Comparison of ENCODE assay signal across 8 cellular contexts in genomic region chr12:45991289-45992249, GRCh38. TPM values are rescaled to one million over a fixed set of nuclear protein-coding genes. Genes with fewer than 3 reads are reported as not detected.
DNase-seq lines count a peak whose midpoint lies in the region; ATAC-seq and TF ChIP-seq lines count a peak whose summit lies in the region.

No MANE protein-coding gene starts in this region.

- POLR2A ChIA-PET in CD4-positive, alpha-beta T cell (lab: Charles Lee), result interaction anchor here (0.6 to 5.4 kb wide), 24 partner anchors 8 to 1314 kb away, joined by 3 to 73 read pairs (median 4); partner anchors contain the start of genes ANO6, ARID2 and SLC38A1
- POLR2A ChIA-PET in PC-3 (lab: Charles Lee; ENCODE audit: unreplicated experiment), result no interaction called here

- H3K27ac ChIP-seq in CD4-positive, alpha-beta T cell (ENCODE audit: low read depth, low read length), result peak overlapping the region; percentile 98
- peak overlapping the region; percentile 11 for H3K27ac ChIP-seq in HUES6 (ENCODE audit: low read depth, low read length)
- peak overlapping the region; percentile 95 for H3K27ac ChIP-seq in PC-3 (ENCODE audit: low read length)

- H3K27me3 Mint-ChIP-seq in CD4-positive, alpha-beta T cell, result peaks cover 4% of the 10 kb centered on the region

- ATAC-seq in CD4-positive, alpha-beta T cell (ENCODE audit: poor library complexity), result peak; percentile 28
- peak; percentile 15 for ATAC-seq in GM19397 (IDR thresholded peaks at IDR 0.05; ENCODE audit: unreplicated experiment)
- ATAC-seq in PC-3, result peak; percentile 19
- ATAC-seq in esophagus mucosa, result peak; percentile 15

- peak; percentile 48 to 79 (median 63) for DNase-seq in CD4-positive, alpha-beta T cell
- DNase-seq in PC-3 (peak; percentile 72), myocyte (ENCODE audit: low read depth) (peak; percentile 76)
- DNase-seq in activated T-cell treated with anti-CD3 and anti-CD28 coated beads, Interleukin-2, amount 50 U/mL, for 1 hour, result peak; percentile 79
- peak; percentile 48 to 67 for DNase-seq in stimulated activated CD8-positive, alpha-beta memory T cell treated with anti-CD3 and anti-CD28 coated beads, Interleukin-7, amount 100 ng/mL, for 48 hours (ENCODE audit: extremely low read depth in 1 of 2, low read depth in 1 of 2)

- peak overlapping the region; percentile 79 for H2AFZ ChIP-seq in PC-3 (ENCODE audit: low read length)

- H3K4me2 ChIP-seq in PC-3 (ENCODE audit: low read length), result peak overlapping the region; percentile 84

- H3K9ac ChIP-seq in HUES6 (ENCODE audit: low read length) (peak overlapping the region; percentile 37), PC-3 (ENCODE audit: low read length) (peak overlapping the region; percentile 86)

- H4K20me1 ChIP-seq in PC-3 (ENCODE audit: low read length), result peaks cover 28% of the 10 kb centered on the region

- CTCF ChIA-PET in CD4-positive, alpha-beta T cell (lab: Charles Lee), result interaction anchor here (0.6 to 1.9 kb wide), 19 partner anchors 10 to 380 kb away, joined by 3 to 7 read pairs (median 3); partner anchors contain the start of gene SLC38A1
- CTCF ChIA-PET in PC-3 (lab: Charles Lee), result interaction anchor here (0.5 to 0.8 kb wide), 5 partner anchors 64 to 1029 kb away, joined by 3 to 8 read pairs (median 3); no protein-coding TSS in a partner anchor

- H3K4me1 Mint-ChIP-seq in CD4-positive, alpha-beta T cell (ENCODE audit: low read depth), result peaks cover 47% of the 10 kb centered on the region

- H3K4me1 ChIP-seq in HUES6 (ENCODE audit: control insufficient read depth, insufficient read depth, low read length) (peaks cover 21% of the 10 kb centered on the region), PC-3 (ENCODE audit: insufficient read depth, low read length) (peaks cover 21% of the 10 kb centered on the region)

- peak overlapping the region; percentile 71 for H3K4me3 ChIP-seq in HUES6 (ENCODE audit: low read depth, low read length)
- peak overlapping the region; percentile 78 for H3K4me3 ChIP-seq in PC-3 (ENCODE audit: low read length)

- peak overlapping the region; percentile 98 for H3K27ac Mint-ChIP-seq in CD4-positive, alpha-beta T cell

- H3K36me3 ChIP-seq in HUES6 (ENCODE audit: control insufficient read depth, insufficient read depth, low read length), result peaks cover 5% of the 10 kb centered on the region; the same call in 1 of the 2 replicates
- peaks cover 6% of the 10 kb centered on the region; the same call in 1 of the 2 replicates for H3K36me3 ChIP-seq in PC-3 (ENCODE audit: low read depth, low read length)

- intact Hi-C loops in CD4-positive, alpha-beta T cell (cut with DNase I, micrococcal nuclease), result loop anchor here (1.0 to 10.0 kb wide), 9 partner anchors 81 to 1716 kb away; partner anchors contain the start of genes ARID2 (in 2 of the 2), RPAP3 (in 1 of the 2), SLC38A1 (in 1 of the 2) and SLC38A2 (in 1 of the 2)
- intact Hi-C loops in PC-3 (cut with micrococcal nuclease), result loop anchor here (1.0 to 10.0 kb wide), 4 partner anchors 14 to 381 kb away; partner anchors contain the start of gene SLC38A2

- peak overlapping the region; percentile 95 for H3K4me3 Mint-ChIP-seq in CD4-positive, alpha-beta T cell

- peaks cover 39% of the 10 kb centered on the region for H3K36me3 Mint-ChIP-seq in CD4-positive, alpha-beta T cell (ENCODE audit: low read depth)

- H3K9me3 Mint-ChIP-seq in CD4-positive, alpha-beta T cell, result no peaks in the 10 kb centered on the region

- H3K79me2 ChIP-seq in PC-3 (ENCODE audit: low read length), result peaks cover 38% of the 10 kb centered on the region

- BruUV-seq in PC-3 (replicated peaks; lab: Mats Ljungman, UMichigan), result TSS peak; percentile 92

- TF ChIP-seq CTCF in CD4-positive, alpha-beta T cell (IDR thresholded peaks at IDR 0.05), result no peak
- TF ChIP-seq CTCF in PC-3 (conservative IDR thresholded peaks at IDR 0.05; ENCODE audit: low read depth, low read length), result no peak

- H3K9me3 ChIP-seq in CD4-positive, alpha-beta T cell (ENCODE audit: control insufficient read depth, low read length), result no peaks in the 10 kb centered on the region
- H3K9me3 ChIP-seq in HUES6 (ENCODE audit: control insufficient read depth, insufficient read depth, low read depth, low read length), result no peaks in the 10 kb centered on the region
- no peaks in the 10 kb centered on the region for H3K9me3 ChIP-seq in PC-3 (ENCODE audit: low read length)

- no peaks in the 10 kb centered on the region for H3K9me2 ChIP-seq in PC-3 (replicated peaks; ENCODE audit: low read length)

- no peaks in the 10 kb centered on the region for H3F3A ChIP-seq in PC-3 (ENCODE audit: low read length, unreplicated experiment)

- no peaks in the 10 kb centered on the region for H3K27me3 ChIP-seq in CD4-positive, alpha-beta T cell (ENCODE audit: control insufficient read depth, insufficient read depth, low read length)
- H3K27me3 ChIP-seq in HUES6 (ENCODE audit: control insufficient read depth, insufficient read depth, low read length) (no peaks in the 10 kb centered on the region), PC-3 (ENCODE audit: low read length) (no peaks in the 10 kb centered on the region)

RNA-seq across cellular contexts. Expression of gene SCAF11, which starts 1.2 kb away (rescaled TPM):
- total RNA-seq in CD4-positive, alpha-beta T cell, result 100 to 1,000 TPM; 205 to 213 TPM
- total RNA-seq in PC-3 (2014; rRNA removed) (75.7 and 92.0 TPM in 2 replicates), esophagus mucosa (64.8 TPM), myocyte (106 and 120 TPM in 2 replicates)
- polyA plus RNA-seq in myocyte (2012), result 31.4 TPM

Comparison
In these comparisons a context has a peak if more than half of its experiments do, and no peak if none do; other contexts are left out.
1. Peak in every context shown above with its lines: DNase-seq, ATAC-seq, H3K4me3 ChIP-seq and H3K27ac ChIP-seq.
2. H3K27ac ChIP-seq: peak in every context shown above with its lines; median percentile 98 in CD4-positive, alpha-beta T cell; 95 in PC-3; 11 in HUES6.